2 cellular contexts compared by ENCODE assay signal in the genomic region with DNA sequence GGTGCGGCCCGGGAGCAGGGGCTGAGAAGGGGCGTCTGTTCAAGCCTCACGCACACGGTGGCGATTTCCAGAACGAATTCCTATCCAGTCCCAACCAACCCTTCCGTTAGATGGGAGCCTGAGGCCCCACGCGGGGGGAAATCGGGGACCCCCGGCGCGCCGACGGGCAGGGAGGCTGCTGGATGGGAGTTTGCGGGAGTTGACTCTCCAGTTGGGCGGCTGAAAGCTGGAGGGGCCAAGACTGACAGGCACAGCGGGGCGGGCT.
TF ChIP-seq lines count a peak whose summit lies in the region.

No MANE protein-coding gene starts in this region.

TF ChIP-seq in IMR-90, 13 proteins besides CTCF, POLR2A, EP300 and RAD21:
- TF ChIP-seq BHLHE40 (IDR thresholded peaks at IDR 0.05; ENCODE audit: low read depth, low read length) = no peak
- no peak for TF ChIP-seq CEBPB (IDR thresholded peaks at IDR 0.05; ENCODE audit: low read depth, low read length)
- TF ChIP-seq RFX5 (IDR thresholded peaks at IDR 0.05; ENCODE audit: low read depth, low read length) = no peak
- TF ChIP-seq NFE2L2 (IDR thresholded peaks at IDR 0.05; ENCODE audit: low read depth, low read length) = no peak
- no peak for TF ChIP-seq FOS (IDR thresholded peaks at IDR 0.05; ENCODE audit: low read depth, low read length)
- TF ChIP-seq MXI1 (IDR thresholded peaks at IDR 0.05; ENCODE audit: borderline replicate concordance, low read depth, low read length) = no peak
- TF ChIP-seq CHD1 (IDR thresholded peaks at IDR 0.05; ENCODE audit: low read depth, low read length) = no peak
- no peak for TF ChIP-seq SMC3 (IDR thresholded peaks at IDR 0.05; ENCODE audit: low read depth, low read length)
- TF ChIP-seq MAZ (IDR thresholded peaks at IDR 0.05; ENCODE audit: borderline replicate concordance, low read depth, low read length) = no peak
- TF ChIP-seq, protein P1, sequence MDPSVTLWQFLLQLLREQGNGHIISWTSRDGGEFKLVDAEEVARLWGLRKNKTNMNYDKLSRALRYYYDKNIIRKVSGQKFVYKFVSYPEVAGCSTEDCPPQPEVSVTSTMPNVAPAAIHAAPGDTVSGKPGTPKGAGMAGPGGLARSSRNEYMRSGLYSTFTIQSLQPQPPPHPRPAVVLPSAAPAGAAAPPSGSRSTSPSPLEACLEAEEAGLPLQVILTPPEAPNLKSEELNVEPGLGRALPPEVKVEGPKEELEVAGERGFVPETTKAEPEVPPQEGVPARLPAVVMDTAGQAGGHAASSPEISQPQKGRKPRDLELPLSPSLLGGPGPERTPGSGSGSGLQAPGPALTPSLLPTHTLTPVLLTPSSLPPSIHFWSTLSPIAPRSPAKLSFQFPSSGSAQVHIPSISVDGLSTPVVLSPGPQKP (IDR thresholded peaks at IDR 0.05; ENCODE audit: borderline replicate concordance, low read depth, low read length) = no peak
- TF ChIP-seq MAFK (IDR thresholded peaks at IDR 0.05; ENCODE audit: low read depth, low read length) = no peak
- TF ChIP-seq, protein P2, sequence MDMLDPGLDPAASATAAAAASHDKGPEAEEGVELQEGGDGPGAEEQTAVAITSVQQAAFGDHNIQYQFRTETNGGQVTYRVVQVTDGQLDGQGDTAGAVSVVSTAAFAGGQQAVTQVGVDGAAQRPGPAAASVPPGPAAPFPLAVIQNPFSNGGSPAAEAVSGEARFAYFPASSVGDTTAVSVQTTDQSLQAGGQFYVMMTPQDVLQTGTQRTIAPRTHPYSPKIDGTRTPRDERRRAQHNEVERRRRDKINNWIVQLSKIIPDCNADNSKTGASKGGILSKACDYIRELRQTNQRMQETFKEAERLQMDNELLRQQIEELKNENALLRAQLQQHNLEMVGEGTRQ (IDR thresholded peaks at IDR 0.05; ENCODE audit: low read depth, low read length) = no peak
- TF ChIP-seq RCOR1 (IDR thresholded peaks at IDR 0.05; ENCODE audit: insufficient replicate concordance, low read length) = no peak

TF ChIP-seq in neural cell, 6 proteins besides CTCF, POLR2A, EP300 and RAD21:
- TF ChIP-seq, protein P3, sequence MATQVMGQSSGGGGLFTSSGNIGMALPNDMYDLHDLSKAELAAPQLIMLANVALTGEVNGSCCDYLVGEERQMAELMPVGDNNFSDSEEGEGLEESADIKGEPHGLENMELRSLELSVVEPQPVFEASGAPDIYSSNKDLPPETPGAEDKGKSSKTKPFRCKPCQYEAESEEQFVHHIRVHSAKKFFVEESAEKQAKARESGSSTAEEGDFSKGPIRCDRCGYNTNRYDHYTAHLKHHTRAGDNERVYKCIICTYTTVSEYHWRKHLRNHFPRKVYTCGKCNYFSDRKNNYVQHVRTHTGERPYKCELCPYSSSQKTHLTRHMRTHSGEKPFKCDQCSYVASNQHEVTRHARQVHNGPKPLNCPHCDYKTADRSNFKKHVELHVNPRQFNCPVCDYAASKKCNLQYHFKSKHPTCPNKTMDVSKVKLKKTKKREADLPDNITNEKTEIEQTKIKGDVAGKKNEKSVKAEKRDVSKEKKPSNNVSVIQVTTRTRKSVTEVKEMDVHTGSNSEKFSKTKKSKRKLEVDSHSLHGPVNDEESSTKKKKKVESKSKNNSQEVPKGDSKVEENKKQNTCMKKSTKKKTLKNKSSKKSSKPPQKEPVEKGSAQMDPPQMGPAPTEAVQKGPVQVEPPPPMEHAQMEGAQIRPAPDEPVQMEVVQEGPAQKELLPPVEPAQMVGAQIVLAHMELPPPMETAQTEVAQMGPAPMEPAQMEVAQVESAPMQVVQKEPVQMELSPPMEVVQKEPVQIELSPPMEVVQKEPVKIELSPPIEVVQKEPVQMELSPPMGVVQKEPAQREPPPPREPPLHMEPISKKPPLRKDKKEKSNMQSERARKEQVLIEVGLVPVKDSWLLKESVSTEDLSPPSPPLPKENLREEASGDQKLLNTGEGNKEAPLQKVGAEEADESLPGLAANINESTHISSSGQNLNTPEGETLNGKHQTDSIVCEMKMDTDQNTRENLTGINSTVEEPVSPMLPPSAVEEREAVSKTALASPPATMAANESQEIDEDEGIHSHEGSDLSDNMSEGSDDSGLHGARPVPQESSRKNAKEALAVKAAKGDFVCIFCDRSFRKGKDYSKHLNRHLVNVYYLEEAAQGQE (IDR thresholded peaks at IDR 0.05; ENCODE audit: borderline replicate concordance) = no peak
- no peak for TF ChIP-seq POLR2AphosphoS5 (IDR thresholded peaks at IDR 0.05)
- TF ChIP-seq TAF1 (IDR thresholded peaks at IDR 0.05; ENCODE audit: low read depth) = no peak
- TF ChIP-seq EZH2 (IDR thresholded peaks at IDR 0.05; ENCODE audit: borderline replicate concordance, insufficient read depth, low read length, poor library complexity, severe bottlenecking) = no peak
- TF ChIP-seq SMC3 (conservative IDR thresholded peaks at IDR 0.05; ENCODE audit: poor library complexity) = no peak
- no peak for TF ChIP-seq MXI1 (conservative IDR thresholded peaks at IDR 0.05; ENCODE audit: poor library complexity, severe bottlenecking)
